In the genomic region with DNA sequence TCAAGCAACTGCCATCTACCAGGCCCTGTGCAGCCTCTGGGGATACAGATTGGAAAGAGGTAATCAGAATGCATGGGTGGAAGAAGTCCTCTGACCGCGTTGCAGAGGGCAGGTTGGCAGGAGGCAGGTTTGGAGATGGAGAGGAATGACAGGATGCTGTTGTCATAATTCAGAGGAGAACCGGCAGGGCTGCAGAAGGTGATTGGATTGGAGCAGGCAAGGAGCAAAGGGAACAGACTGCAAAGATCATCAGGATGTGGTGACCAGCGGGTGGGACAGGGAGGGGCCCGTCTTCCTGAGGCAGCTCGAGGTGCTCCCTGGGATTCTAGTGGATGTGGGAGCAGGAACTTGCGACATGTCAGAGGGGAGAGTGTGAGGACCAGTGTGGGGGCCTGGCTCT, we compare ENCODE assay signal across 12 cellular contexts.
DNase-seq lines count a peak whose midpoint lies in the region; ATAC-seq and TF ChIP-seq lines count a peak whose summit lies in the region.
"Had no signal": no experiment of that assay in that cellular context is flagged by ENCODE, and none has a peak within 500 bp of the region (broad histone marks: within the 10 kb centered on the region; RNA-seq: fewer than 3 reads in every experiment).

No MANE protein-coding gene starts in this region.

- H3K14ac ChIP-seq in mesenchymal stem cell (ENCODE audit: low read length in 2 of 2): no peak overlapping the region

- H3K27me3 ChIP-seq in mesenchymal stem cell (ENCODE audit: control insufficient read depth in 1 of 2, insufficient read depth in 1 of 2, low read length in 2 of 2) (no peaks in the 10 kb centered on the region), thoracic aorta (replicated peaks; ENCODE audit: insufficient read depth) (no peaks in the 10 kb centered on the region)

- H3K23ac ChIP-seq in mesenchymal stem cell (ENCODE audit: low read length in 2 of 2): peak overlapping the region in 1 of 2 experiments; percentile 46

- H3K79me1 ChIP-seq in mesenchymal stem cell (replicated peaks; ENCODE audit: low read length, poor library complexity, severe bottlenecking): peaks cover 49% of the 10 kb centered on the region

- H3K4me2 ChIP-seq in mesenchymal stem cell (ENCODE audit: low read length, poor library complexity, severe bottlenecking): no peak overlapping the region
- H3K4me2 ChIP-seq: KMS-11 had no signal

- H4K8ac ChIP-seq in mesenchymal stem cell (ENCODE audit: low read length): peak overlapping the region; percentile 73

- no peaks in the 10 kb centered on the region for H3K36me3 Mint-ChIP-seq in T-helper 2 cell treated with Interferon-gamma antibody and Interleukin-4, amounts not matched to agents 5 μg/mL and 100 μg/mL, for 36 hours (ENCODE audit: low read depth)
- peaks cover 17% of the 10 kb centered on the region for H3K36me3 Mint-ChIP-seq in activated T-helper 17 cell treated with anti-CD3 and anti-CD28 coated beads, Interleukin-2, amount 50 U/mL, for 72 hours (ENCODE audit: low read depth)

- H3K27me3 Mint-ChIP-seq in T-helper 2 cell treated with Interferon-gamma antibody and Interleukin-4, amounts not matched to agents 5 μg/mL and 100 μg/mL, for 36 hours (ENCODE audit: low read depth): no peaks in the 10 kb centered on the region
- H3K27me3 Mint-ChIP-seq in activated T-helper 17 cell treated with anti-CD3 and anti-CD28 coated beads, Interleukin-2, amount 50 U/mL, for 72 hours: no peaks in the 10 kb centered on the region
- H3K27me3 Mint-ChIP-seq: stimulated activated naive CD8-positive, alpha-beta T cell treated with anti-CD3 and anti-CD28 coated beads, Interleukin-15, amount 100 ng/mL, for 72 hours had no signal

- H2BK120ac ChIP-seq in mesenchymal stem cell (ENCODE audit: low read depth, low read length): no peak overlapping the region

- H3K27ac ChIP-seq in mesenchymal stem cell (ENCODE audit: low read length, poor library complexity, severe bottlenecking) (no peak overlapping the region), thoracic aorta (peak overlapping the region; percentile 90 to 91)
- H3K27ac ChIP-seq: KMS-11 had no signal

- peak overlapping the region; percentile 5 for H4K91ac ChIP-seq in mesenchymal stem cell (ENCODE audit: low read length)

- H3K4me1 Mint-ChIP-seq in T-helper 2 cell treated with Interferon-gamma antibody and Interleukin-4, amounts not matched to agents 5 μg/mL and 100 μg/mL, for 36 hours (ENCODE audit: low read depth): peaks cover 21% of the 10 kb centered on the region
- H3K4me1 Mint-ChIP-seq in activated T-helper 17 cell treated with anti-CD3 and anti-CD28 coated beads, Interleukin-2, amount 50 U/mL, for 72 hours: peaks cover 27% of the 10 kb centered on the region

- TF ChIP-seq CTCF in thoracic aorta (IDR thresholded peaks at IDR 0.05): no peak

- H2BK15ac ChIP-seq in mesenchymal stem cell (ENCODE audit: low read depth, poor library complexity, severe bottlenecking): no peak overlapping the region

- H3K4me1 ChIP-seq in mesenchymal stem cell (ENCODE audit: control insufficient read depth, insufficient read depth, low read depth, low read length) (peaks cover 54% of the 10 kb centered on the region), thoracic aorta (ENCODE audit: control insufficient read depth in 1 of 2, low read depth in 2 of 2) (peaks cover 37 to 69% of the 10 kb centered on the region in 2 donors)

- H3K4me3 ChIP-seq in mesenchymal stem cell (ENCODE audit: insufficient read depth in 1 of 2, low read depth in 1 of 2, low read length in 2 of 2): no peak overlapping the region
- no peak overlapping the region for H3K4me3 ChIP-seq in thoracic aorta

- H3K9me3 ChIP-seq in mesenchymal stem cell (ENCODE audit: control insufficient read depth, low read length) (no peaks in the 10 kb centered on the region), thoracic aorta (no peaks in the 10 kb centered on the region)

- H2BK12ac ChIP-seq in mesenchymal stem cell (ENCODE audit: low read length in 2 of 2): peak overlapping the region; percentile 21 to 66

- no peak overlapping the region for H3K9ac ChIP-seq in mesenchymal stem cell (ENCODE audit: low read length)
- H3K9ac ChIP-seq: KMS-11 had no signal

- peak overlapping the region; percentile 37 to 95 for H3K18ac ChIP-seq in mesenchymal stem cell (ENCODE audit: low read depth in 1 of 2, low read length in 2 of 2)

- DNase-seq in T-helper 2 cell treated with Interferon-gamma antibody and Interleukin-4, amounts not matched to agents 5 μg/mL and 100 μg/mL, for 36 hours (ENCODE audit: low spot score): no peak
- no peak for DNase-seq in T-helper 2 cell
- DNase-seq in mesenchymal stem cell: no peak
- DNase-seq in thoracic aorta (ENCODE audit: low spot score): no peak
- no peak for DNase-seq in cerebellar nuclear complex (lab: John Stamatoyannopoulos, UW)
- DNase-seq in activated effector memory CD4-positive, alpha-beta T cell treated with anti-CD3 and anti-CD28 coated beads, Interleukin-2, amount 50 U/mL, for 16 hours: no peak
- DNase-seq: NCI-H2081 treated with DMSO at 0.1 percent for 48 hours; stimulated activated naive CD8-positive, alpha-beta T cell treated with anti-CD3 and anti-CD28 coated beads, Interleukin-15, amount 100 ng/mL, for 72 hours had no signal

- no peak overlapping the region for H2AFZ ChIP-seq in mesenchymal stem cell (ENCODE audit: low read depth, low read length)

- no peak overlapping the region for H3K4me3 Mint-ChIP-seq in T-helper 2 cell treated with Interferon-gamma antibody and Interleukin-4, amounts not matched to agents 5 μg/mL and 100 μg/mL, for 36 hours
- H3K4me3 Mint-ChIP-seq in activated T-helper 17 cell treated with anti-CD3 and anti-CD28 coated beads, Interleukin-2, amount 50 U/mL, for 72 hours: no peak overlapping the region
- H3K4me3 Mint-ChIP-seq: stimulated activated naive CD8-positive, alpha-beta T cell treated with anti-CD3 and anti-CD28 coated beads, Interleukin-15, amount 100 ng/mL, for 72 hours had no signal

- H3K27ac Mint-ChIP-seq in T-helper 2 cell treated with Interferon-gamma antibody and Interleukin-4, amounts not matched to agents 5 μg/mL and 100 μg/mL, for 36 hours: peak overlapping the region; percentile 32
- peak overlapping the region; percentile 20 for H3K27ac Mint-ChIP-seq in activated T-helper 17 cell treated with anti-CD3 and anti-CD28 coated beads, Interleukin-2, amount 50 U/mL, for 72 hours

- peaks cover 37 to 79% of the 10 kb centered on the region in 2 experiments for H3K36me3 ChIP-seq in mesenchymal stem cell (ENCODE audit: control insufficient read depth in 1 of 2, insufficient read depth in 2 of 2, low read depth in 1 of 2, low read length in 2 of 2)
- H3K36me3 ChIP-seq in thoracic aorta: no peaks in the 10 kb centered on the region

- no peak overlapping the region for H2AK5ac ChIP-seq in mesenchymal stem cell (ENCODE audit: low read length, severe bottlenecking)

- H3K4ac ChIP-seq in mesenchymal stem cell (ENCODE audit: low read depth in 1 of 2, low read length in 2 of 2): peak overlapping the region in 1 of 2 experiments; percentile 35

- WGBS in mesenchymal stem cell: 69% methylated on average over 7 of the region's 7 CpGs

- no peaks in the 10 kb centered on the region for H3K9me3 Mint-ChIP-seq in T-helper 2 cell treated with Interferon-gamma antibody and Interleukin-4, amounts not matched to agents 5 μg/mL and 100 μg/mL, for 36 hours
- no peaks in the 10 kb centered on the region for H3K9me3 Mint-ChIP-seq in activated T-helper 17 cell treated with anti-CD3 and anti-CD28 coated beads, Interleukin-2, amount 50 U/mL, for 72 hours
- H3K9me3 Mint-ChIP-seq: stimulated activated naive CD8-positive, alpha-beta T cell treated with anti-CD3 and anti-CD28 coated beads, Interleukin-15, amount 100 ng/mL, for 72 hours had no signal

- H2BK5ac ChIP-seq in mesenchymal stem cell (ENCODE audit: low read depth, low read length, poor library complexity, severe bottlenecking): no peak overlapping the region

- no peak for ATAC-seq in activated T-helper 17 cell treated with anti-CD3 and anti-CD28 coated beads, Interleukin-2, amount 50 U/mL, for 72 hours (replicated peaks)
- ATAC-seq in thoracic aorta (ENCODE audit: insufficient number of reproducible peaks, low FRiP score, low read depth): no peak
- no peak for ATAC-seq in HG02852 (IDR thresholded peaks at IDR 0.05; ENCODE audit: unreplicated experiment)
- ATAC-seq: HCT116; stimulated activated naive CD8-positive, alpha-beta T cell treated with anti-CD3 and anti-CD28 coated beads, Interleukin-15, amount 100 ng/mL, for 72 hours had no signal
